9 cellular contexts compared by ENCODE assay signal in genomic region chr12:122713491-122714188, GRCh38. TPM values are rescaled to one million over a fixed set of nuclear protein-coding genes. Genes with fewer than 3 reads are reported as not detected.
"Had no signal": no experiment of that assay in that cellular context is flagged by ENCODE, and none has a peak within 500 bp of the region (broad histone marks: within the 10 kb centered on the region; RNA-seq: fewer than 3 reads in every experiment).

No MANE protein-coding gene starts in this region.

RNA-seq across cellular contexts. Expression of gene HCAR3, which starts 3.0 kb away (rescaled TPM):
- total RNA-seq: activated T-cell treated with anti-CD3 and anti-CD28 coated beads, Interleukin-2, amount 50 U/mL, for 72 hours; dermis blood vessel endothelial cell; epithelial cell of proximal tubule; naive thymus-derived CD8-positive, alpha-beta T cell; neural crest cell; right cardiac atrium; skeletal muscle tissue had no signal
- polyA plus RNA-seq: naive thymus-derived CD8-positive, alpha-beta T cell had no signal

RNA-seq across cellular contexts. Expression of gene HCAR2, which starts 10.5 kb away (rescaled TPM):
- total RNA-seq: activated T-cell treated with anti-CD3 and anti-CD28 coated beads, Interleukin-2, amount 50 U/mL, for 72 hours; dermis blood vessel endothelial cell; epithelial cell of proximal tubule; naive thymus-derived CD8-positive, alpha-beta T cell; neural crest cell; occipital lobe; thyroid gland had no signal
- polyA plus RNA-seq: naive thymus-derived CD8-positive, alpha-beta T cell had no signal

RNA-seq across cellular contexts. Expression of gene HCAR1, which starts 17.0 kb away (rescaled TPM):
- total RNA-seq: dermis blood vessel endothelial cell; naive thymus-derived CD8-positive, alpha-beta T cell; neural crest cell had no signal
- polyA plus RNA-seq: naive thymus-derived CD8-positive, alpha-beta T cell had no signal
